In genomic region chr9:66890334-66890733, GRCh38 we compare ENCODE assay signal across 7 cellular contexts.
ATAC-seq lines count a peak whose summit lies in the region.

No MANE protein-coding gene starts in this region.

- peak; percentile 43 for ATAC-seq in GM18520 (IDR thresholded peaks at IDR 0.05; ENCODE audit: unreplicated experiment)
- peak; percentile 95 for ATAC-seq in GM19351 (IDR thresholded peaks at IDR 0.05; ENCODE audit: unreplicated experiment)
- peak; percentile 90 for ATAC-seq in GM21381 (IDR thresholded peaks at IDR 0.05; ENCODE audit: unreplicated experiment)
- ATAC-seq in GM21786 (IDR thresholded peaks at IDR 0.05; ENCODE audit: unreplicated experiment), result peak; percentile 81
- peak; percentile 92 for ATAC-seq in HG02885 (IDR thresholded peaks at IDR 0.05; ENCODE audit: poor library complexity, unreplicated experiment)
- peak; percentile 65 for ATAC-seq in HG03097 (IDR thresholded peaks at IDR 0.05; ENCODE audit: low FRiP score, unreplicated experiment)
- peak; percentile 81 for ATAC-seq in HG03460 (IDR thresholded peaks at IDR 0.05; ENCODE audit: unreplicated experiment)

Comparison
In these comparisons a context has a peak if more than half of its experiments do, and no peak if none do; other contexts are left out.
1. Peak in every context shown above with its lines: ATAC-seq.
2. ATAC-seq: peak in every context shown above with its lines; median percentile 95 in GM19351; 92 in HG02885; 90 in GM21381; 81 in GM21786; 81 in HG03460; 65 in HG03097; 43 in GM18520.